ENCODE assay signal across 15 cellular contexts in the genomic region with DNA sequence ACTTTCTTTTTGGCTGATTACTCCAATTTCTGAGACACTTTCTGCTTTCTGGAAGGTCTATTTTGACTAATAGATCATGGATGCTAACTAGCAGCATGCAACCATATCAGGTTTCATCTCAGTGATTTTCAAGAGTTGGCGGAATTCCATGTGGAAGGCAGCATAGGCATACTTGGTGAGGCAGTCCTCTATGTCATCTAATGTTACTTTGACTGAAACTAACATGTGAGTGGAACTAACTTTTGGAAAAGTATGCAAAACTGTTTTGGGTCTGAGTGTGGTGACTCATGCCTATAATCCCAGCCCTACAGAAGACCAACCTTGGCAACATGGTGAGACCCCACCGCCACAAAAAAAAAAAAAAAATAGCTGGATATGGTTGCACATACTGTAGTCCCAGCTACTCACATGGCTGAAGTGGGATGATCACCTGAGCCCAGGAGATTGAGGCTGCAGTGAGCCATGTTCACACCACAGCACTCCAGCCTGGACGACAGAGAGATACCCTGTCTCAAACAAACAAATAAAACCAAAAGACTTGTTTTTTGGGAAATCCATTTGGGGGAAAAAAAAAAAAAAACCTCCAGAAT.
DNase-seq lines count a peak whose midpoint lies in the region; ATAC-seq and TF ChIP-seq lines count a peak whose summit lies in the region.
"Had no signal": no experiment of that assay in that cellular context is flagged by ENCODE, and none has a peak within 500 bp of the region (broad histone marks: within the 10 kb centered on the region; RNA-seq: fewer than 3 reads in every experiment).

No MANE protein-coding gene starts in this region.

- peaks cover 41% of the 10 kb centered on the region for H3K4me1 Mint-ChIP-seq in GM23338
- H3K4me1 Mint-ChIP-seq: activated B cell treated with CpG ODN at 0.5 μM for 24 hours had no signal

- H3K9me3 Mint-ChIP-seq in GM23338: no peaks in the 10 kb centered on the region

- POLR2A ChIA-PET in AG04449 (lab: Yijun Ruan, JAX): no interaction called here

- H3K27ac ChIP-seq in GM23338 (ENCODE audit: low read depth): no peak overlapping the region
- H3K27ac ChIP-seq: esophagus squamous epithelium, left lung, ovary had no signal

- no peak overlapping the region for H3K4me2 ChIP-seq in GM23338

- H3F3A ChIP-seq in GM23338 (replicated peaks; ENCODE audit: low read depth): no peaks in the 10 kb centered on the region

- ATAC-seq in GM23338: 0 out of 3 replicates have a peak, but pooled peaks have one; percentile 24
- ATAC-seq: activated T-cell treated with anti-CD3 and anti-CD28 coated beads, Interleukin-2, amount 50 U/mL, for 4 hours; left lung had no signal

- no peaks in the 10 kb centered on the region for H3K36me3 Mint-ChIP-seq in GM23338 (ENCODE audit: low read depth)

- CTCF ChIA-PET in AG04449 (lab: Yijun Ruan, JAX): interaction anchor here (1.0 kb wide), 1 partner anchor 18 kb away, joined by 3 read pairs; no protein-coding TSS in a partner anchor

- peak; percentile 29 for DNase-seq in AG04449 (ENCODE audit: low read depth, low spot score)
- peak; percentile 23 for DNase-seq in GM23338 (ENCODE audit: low spot score)
- DNase-seq in NCI-H446 treated with DMSO at 0.1 percent for 48 hours (lab: John Stamatoyannopoulos, UW): peak; percentile 64
- DNase-seq in dedifferentiated amniotic fluid mesenchymal stem cell (ENCODE audit: extremely low spot score): peak; percentile 70
- DNase-seq in stimulated activated CD4-positive, alpha-beta T cell treated with anti-CD3 and anti-CD28 coated beads, Interleukin-2, amount 100 ng/mL, for 48 hours: no peak
- no peak for DNase-seq in Kasumi-1 (lab: John Stamatoyannopoulos, UW)
- no peak for DNase-seq in islet precursor cell
- DNase-seq in T-helper 1 cell: no peak
- DNase-seq: activated B cell treated with CpG ODN at 0.5 μM for 24 hours; activated T-cell treated with anti-CD3 and anti-CD28 coated beads, Interleukin-2, amount 50 U/mL, for 4 hours; cerebellar nuclear complex; esophagus squamous epithelium; left lung; ovary; substantia nigra had no signal

- H3K27me3 Mint-ChIP-seq in GM23338 (ENCODE audit: insufficient read depth, low read depth, poor library complexity): no peaks in the 10 kb centered on the region
- H3K27me3 Mint-ChIP-seq: activated B cell treated with CpG ODN at 0.5 μM for 24 hours had no signal

- H3K36me3 ChIP-seq in GM23338 (ENCODE audit: insufficient read depth): no peaks in the 10 kb centered on the region
- H3K36me3 ChIP-seq: esophagus squamous epithelium, left lung, ovary had no signal

- no peaks in the 10 kb centered on the region for H4K20me1 ChIP-seq in GM23338 (replicated peaks; ENCODE audit: insufficient read depth)

- H3K4me3 Mint-ChIP-seq in GM23338: no peak overlapping the region
- H3K4me3 Mint-ChIP-seq: activated B cell treated with CpG ODN at 0.5 μM for 24 hours; activated T-cell treated with anti-CD3 and anti-CD28 coated beads, Interleukin-2, amount 50 U/mL, for 4 hours had no signal

- TF ChIP-seq CTCF in AG04449 (IDR thresholded peaks at IDR 0.05; ENCODE audit: insufficient read depth, low read length, missing control alignments) (no peak), GM23338 (conservative IDR thresholded peaks at IDR 0.05; ENCODE audit: low read depth in 2 of 2) (no peak)

- H3K4me3 ChIP-seq in AG04449 (ENCODE audit: low read depth, low read length) (no peak overlapping the region), GM23338 (no peak overlapping the region)
- H3K4me3 ChIP-seq: esophagus squamous epithelium, left lung, ovary had no signal

- no peak overlapping the region for H2AFZ ChIP-seq in GM23338

- no peaks in the 10 kb centered on the region for H3K9me2 ChIP-seq in GM23338 (ENCODE audit: insufficient read depth)

- peak overlapping the region; percentile 88; the same call in 1 of the 2 replicates for H3K27ac Mint-ChIP-seq in GM23338
- H3K27ac Mint-ChIP-seq: activated B cell treated with CpG ODN at 0.5 μM for 24 hours had no signal

- no peaks in the 10 kb centered on the region for H3K27me3 ChIP-seq in GM23338 (ENCODE audit: insufficient read depth)
- H3K27me3 ChIP-seq: esophagus squamous epithelium, left lung, ovary had no signal

- no peaks in the 10 kb centered on the region for H3K79me2 ChIP-seq in GM23338 (replicated peaks; ENCODE audit: insufficient read depth)

- peaks cover 21% of the 10 kb centered on the region for H3K4me1 ChIP-seq in GM23338 (ENCODE audit: insufficient read depth)
- H3K4me1 ChIP-seq: left lung had no signal

TF ChIP-seq in GM23338, 12 proteins besides CTCF, POLR2A, EP300 and RAD21 (continues in another document):
- TF ChIP-seq REST (IDR thresholded peaks at IDR 0.05; ENCODE audit: unreplicated experiment): no peak

Comparison
In these comparisons a context has a peak if more than half of its experiments do, and no peak if none do; other contexts are left out.
1. DNase-seq: peak in AG04449 (single experiment), GM23338 (single experiment), NCI-H446 treated with DMSO at 0.1 percent for 48 hours (single experiment) and dedifferentiated amniotic fluid mesenchymal stem cell (single experiment); none in stimulated activated CD4-positive, alpha-beta T cell treated with anti-CD3 and anti-CD28 coated beads, Interleukin-2, amount 100 ng/mL, for 48 hours (0 of 2), Kasumi-1 (0 of 2), islet precursor cell (single experiment) and T-helper 1 cell (0 of 5).